22 cellular contexts compared by ENCODE assay signal in the genomic region with DNA sequence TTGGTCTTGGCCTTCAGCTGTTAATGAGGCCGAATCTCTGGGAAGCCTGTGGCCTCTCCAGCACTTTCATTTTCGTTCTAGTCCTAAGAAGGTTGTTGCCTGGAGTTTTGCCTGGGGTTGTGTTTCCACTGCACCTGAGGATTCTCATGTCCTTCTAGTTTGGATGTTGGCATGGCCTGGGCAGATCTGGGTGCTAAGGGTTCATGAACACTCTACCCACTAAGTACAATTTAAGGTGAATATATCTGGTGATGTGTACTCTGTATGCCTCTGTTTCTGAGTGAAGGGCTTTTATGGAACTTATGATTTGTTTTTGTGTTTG. TPM values are rescaled to one million over a fixed set of nuclear protein-coding genes. Genes with fewer than 3 reads are reported as not detected.
A peak's percentile ranks its signal among the peaks of the same experiment; 100 is the strongest.
DNase-seq lines count a peak whose midpoint lies in the region; ATAC-seq, FAIRE-seq and TF ChIP-seq lines count a peak whose summit lies in the region.
"Had no signal": no experiment of that assay in that cellular context is flagged by ENCODE, and none has a peak within 500 bp of the region (broad histone marks: within the 10 kb centered on the region; RNA-seq: fewer than 3 reads in every experiment).

No MANE protein-coding gene starts in this region.

- no peaks in the 10 kb centered on the region; the same call in 1 of the 2 replicates for H4K20me1 ChIP-seq in MM.1S (ENCODE audit: insufficient read depth, low read length)

- H3K9me3 ChIP-seq in ascending aorta: no peaks in the 10 kb centered on the region
- no peaks in the 10 kb centered on the region for H3K9me3 ChIP-seq in small intestine (ENCODE audit: control insufficient read depth, low read depth)
- no peaks in the 10 kb centered on the region for H3K9me3 ChIP-seq in MM.1S (replicated peaks; ENCODE audit: insufficient read depth, low read length)

- no peak overlapping the region for H2AFZ ChIP-seq in MM.1S (ENCODE audit: low read length)

- no peak overlapping the region for H3K4me2 ChIP-seq in MM.1S (ENCODE audit: low read depth, low read length)
- H3K4me2 ChIP-seq: BLaER1 treated with 17β-estradiol and CSF1 and Interleukin-3, amounts not matched to agents 10 nM and 100 nM had no signal

- H3K36me3 Mint-ChIP-seq in activated T-cell treated with anti-CD3 and anti-CD28 coated beads, Interleukin-2, amount 50 U/mL, for 4 hours (ENCODE audit: insufficient read depth): no peaks in the 10 kb centered on the region

- no peaks in the 10 kb centered on the region for H3K9me3 Mint-ChIP-seq in activated T-cell treated with anti-CD3 and anti-CD28 coated beads, Interleukin-2, amount 50 U/mL, for 4 hours

- 17 to 53% (median 42%) methylated on average over 2 of the region's 2 CpGs for WGBS in small intestine, 3 donors

- H3K9me2 ChIP-seq in MM.1S (replicated peaks; ENCODE audit: insufficient read depth, low read length): no peaks in the 10 kb centered on the region

- no peaks in the 10 kb centered on the region for H3F3A ChIP-seq in MM.1S (ENCODE audit: insufficient read depth, low read length)

- peaks cover 11% of the 10 kb centered on the region for H3K79me2 ChIP-seq in MM.1S (ENCODE audit: low read length)

- H3K27ac ChIP-seq in ascending aorta (no peak overlapping the region), small intestine (ENCODE audit: low read depth in 1 of 2, low read length in 1 of 2) (no peak overlapping the region), MM.1S (ENCODE audit: low read length) (no peak overlapping the region)
- H3K27ac ChIP-seq: BLaER1 treated with 17β-estradiol and CSF1 and Interleukin-3, amounts not matched to agents 10 nM and 100 nM had no signal

- H3K36me3 ChIP-seq in ascending aorta: no peaks in the 10 kb centered on the region
- no peaks in the 10 kb centered on the region for H3K36me3 ChIP-seq in small intestine (ENCODE audit: control insufficient read depth in 2 of 2, insufficient read depth in 2 of 2, low read length in 2 of 2)
- no peaks in the 10 kb centered on the region for H3K36me3 ChIP-seq in MM.1S (replicated peaks; ENCODE audit: insufficient read depth, low read length)
- H3K36me3 ChIP-seq: BLaER1 treated with 17β-estradiol and CSF1 and Interleukin-3, amounts not matched to agents 10 nM and 100 nM had no signal

- no peak for ATAC-seq in HG02610 (IDR thresholded peaks at IDR 0.05; ENCODE audit: unreplicated experiment)
- no peak for ATAC-seq in activated T-cell treated with anti-CD3 and anti-CD28 coated beads, Interleukin-2, amount 50 U/mL, for 4 hours
- no peak for ATAC-seq in GM21526 (IDR thresholded peaks at IDR 0.05; ENCODE audit: low FRiP score, unreplicated experiment)

- peaks cover 2% of the 10 kb centered on the region for H3K27me3 Mint-ChIP-seq in activated T-cell treated with anti-CD3 and anti-CD28 coated beads, Interleukin-2, amount 50 U/mL, for 4 hours (ENCODE audit: low read depth)

- intact Hi-C loops in ascending aorta (cut with DNase I): no loop called here

- H3K4me3 ChIP-seq in ascending aorta (peak overlapping the region; percentile 40 to 76), small intestine (ENCODE audit: low read depth in 1 of 2, low read length in 2 of 2) (no peak overlapping the region), MM.1S (ENCODE audit: low read length) (no peak overlapping the region)
- H3K4me3 ChIP-seq: BLaER1 treated with 17β-estradiol and CSF1 and Interleukin-3, amounts not matched to agents 10 nM and 100 nM had no signal

- no peak overlapping the region for H3K4me3 Mint-ChIP-seq in activated T-cell treated with anti-CD3 and anti-CD28 coated beads, Interleukin-2, amount 50 U/mL, for 4 hours
- H3K4me3 Mint-ChIP-seq: CD8-positive, alpha-beta memory T cell; HFFc6 had no signal

- H3K27me3 ChIP-seq in ascending aorta (no peaks in the 10 kb centered on the region), small intestine (ENCODE audit: control insufficient read depth in 2 of 2, insufficient read depth in 2 of 2, low read length in 2 of 2) (peaks cover 0 to 55% of the 10 kb centered on the region in 2 donors), MM.1S (replicated peaks; ENCODE audit: insufficient read depth, low read length) (peaks cover 16% of the 10 kb centered on the region)

- H3K9ac ChIP-seq in MM.1S (ENCODE audit: low read length): no peak overlapping the region
- H3K9ac ChIP-seq: BLaER1 treated with 17β-estradiol and CSF1 and Interleukin-3, amounts not matched to agents 10 nM and 100 nM had no signal

- TF ChIP-seq CTCF in ascending aorta (IDR thresholded peaks at IDR 0.05): no peak
- no peak for TF ChIP-seq CTCF in MM.1S (IDR thresholded peaks at IDR 0.05; ENCODE audit: low read length)

- peaks cover 25% of the 10 kb centered on the region for H3K4me1 Mint-ChIP-seq in activated T-cell treated with anti-CD3 and anti-CD28 coated beads, Interleukin-2, amount 50 U/mL, for 4 hours (ENCODE audit: low read depth)

- DNase-seq in M059J (ENCODE audit: low read depth) (peak; percentile 39), ascending aorta (ENCODE audit: low spot score in 2 of 2) (no peak), kidney glomerular epithelial cell (lab: John Stamatoyannopoulos, UW) (peak; percentile 77), small intestine (peak; percentile 58), MM.1S (no peak)
- DNase-seq in activated T-cell treated with anti-CD3 and anti-CD28 coated beads, Interleukin-2, amount 50 U/mL, for 4 hours: no peak
- DNase-seq: CD8-positive, alpha-beta memory T cell; HFFc6; IMR-90; NCI-H1092 treated with DMSO at 0.1 percent for 48 hours; NCI-H146; NCI-H774 had no signal

- peaks cover 0 to 13% of the 10 kb centered on the region in 2 donors for H3K4me1 ChIP-seq in ascending aorta
- H3K4me1 ChIP-seq in small intestine (ENCODE audit: control insufficient read depth in 2 of 2, insufficient read depth in 1 of 2, low read depth in 1 of 2, low read length in 1 of 2): no peaks in the 10 kb centered on the region
- H3K4me1 ChIP-seq in MM.1S (ENCODE audit: low read length): peaks cover 5% of the 10 kb centered on the region; the same call in 1 of the 2 replicates

- no peak for FAIRE-seq in small intestine (lab: Jason Lieb, UNC)
- FAIRE-seq: D721Med, GM12892, GM18507 had no signal

RNA-seq across cellular contexts. Expression of a gene that starts 3.0 kb away (rescaled TPM):
- total RNA-seq in M059J (2014; rRNA removed; shearing (Covaris generic)): 0.37 and 0.94 TPM in 2 replicates
- total RNA-seq in ascending aorta: 1.3 TPM
- polyA plus RNA-seq in small intestine: under 1 TPM; 0.19 to 0.27 (median 0.22) TPM
- under 1 TPM in 2 of 3 donors, not detected in 1; 0.16 to 0.19 TPM for total RNA-seq in activated T-cell treated with anti-CD3 and anti-CD28 coated beads, Interleukin-2, amount 50 U/mL, for 4 hours

RNA-seq across cellular contexts. Expression of a gene that starts 24.7 kb away (rescaled TPM):
- not detected in 2 replicates for total RNA-seq in M059J (2014; rRNA removed; shearing (Covaris generic))
- not detected for total RNA-seq in ascending aorta
- not detected for polyA plus RNA-seq in small intestine
- not detected for total RNA-seq in activated T-cell treated with anti-CD3 and anti-CD28 coated beads, Interleukin-2, amount 50 U/mL, for 4 hours
- total RNA-seq: CD8-positive, alpha-beta memory T cell; H4; HFFc6; HT-29; IMR-90; MCF 10A; NCI-H460 had no signal
- polyA plus RNA-seq: CD8-positive, alpha-beta memory T cell had no signal

Comparison
In these comparisons a context has a peak if more than half of its experiments do, and no peak if none do; other contexts are left out.
1. DNase-seq: peak in M059J (single experiment), kidney glomerular epithelial cell (single experiment) and small intestine (single experiment); none in ascending aorta (0 of 2), MM.1S (single experiment) and activated T-cell treated with anti-CD3 and anti-CD28 coated beads, Interleukin-2, amount 50 U/mL, for 4 hours (single experiment).
2. H3K4me3 ChIP-seq: peak in ascending aorta (2 of 2); none in small intestine (0 of 2) and MM.1S (single experiment).